ENCODE assay signal across 15 cellular contexts in the genomic region with DNA sequence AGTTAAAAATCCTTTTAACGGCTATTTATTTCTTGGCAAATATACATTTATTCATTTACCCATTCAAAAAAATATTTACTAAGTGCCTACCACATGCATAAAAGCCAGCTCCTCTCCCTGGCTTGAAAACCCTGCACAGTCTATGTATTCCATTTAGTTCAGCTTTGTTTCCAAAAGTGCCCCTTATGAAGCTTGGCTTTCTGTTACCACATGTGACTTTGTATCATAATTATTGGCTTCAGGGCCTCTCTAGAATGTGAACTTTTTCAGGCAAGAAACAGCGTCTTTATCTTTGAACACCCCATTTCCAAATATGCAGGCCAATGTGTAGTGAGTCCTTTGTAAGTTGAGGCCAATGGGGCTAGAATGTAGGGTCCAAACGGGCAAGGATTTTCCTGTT.
DNase-seq lines count a peak whose midpoint lies in the region; ATAC-seq and TF ChIP-seq lines count a peak whose summit lies in the region.
"Had no signal": no experiment of that assay in that cellular context is flagged by ENCODE, and none has a peak within 500 bp of the region (broad histone marks: within the 10 kb centered on the region; RNA-seq: fewer than 3 reads in every experiment).

No MANE protein-coding gene starts in this region.

- H3K27me3 Mint-ChIP-seq in CD4-positive, alpha-beta T cell, result no peaks in the 10 kb centered on the region

- intact Hi-C loops in CD4-positive, alpha-beta T cell (cut with DNase I, micrococcal nuclease), result no loop called here
- intact Hi-C loops in right cardiac atrium (cut with DNase I) (loop anchor here in 1 of 4 donors (2.0 kb wide), 1 partner anchor 58 kb away; no protein-coding TSS in a partner anchor), spleen (cut with DNase I; ENCODE audit: low total_unique reads) (no loop called here), posterior cingulate gyrus (cut with DNase I) (no loop called here)

- in situ Hi-C loops in SK-MEL-5 (cut with HindIII; ENCODE audit: low pct_unique_long_range_greater_than_20kb, low sequenced_read_pairs), result no loop called here

- H3K9ac ChIP-seq in MM.1S (ENCODE audit: low read length), result no peak overlapping the region

- H3K9me3 ChIP-seq in CD4-positive, alpha-beta T cell (ENCODE audit: control insufficient read depth, low read length), result no peaks in the 10 kb centered on the region
- H3K9me3 ChIP-seq in right cardiac atrium (ENCODE audit: control insufficient read depth, low read length) (no peaks in the 10 kb centered on the region), spleen (no peaks in the 10 kb centered on the region), MM.1S (replicated peaks; ENCODE audit: insufficient read depth, low read length) (no peaks in the 10 kb centered on the region)
- H3K9me3 ChIP-seq: SJCRH30 had no signal

- peaks cover 8% of the 10 kb centered on the region for H3K4me1 ChIP-seq in right cardiac atrium (ENCODE audit: control insufficient read depth, insufficient read depth, low read length)
- peaks cover 0 to 31% (median 14%) of the 10 kb centered on the region in 6 donors for H3K4me1 ChIP-seq in spleen
- no peaks in the 10 kb centered on the region for H3K4me1 ChIP-seq in MM.1S (ENCODE audit: low read length)

- no peak overlapping the region for H3K4me2 ChIP-seq in MM.1S (ENCODE audit: low read depth, low read length)

- H3K9me2 ChIP-seq in MM.1S (replicated peaks; ENCODE audit: insufficient read depth, low read length), result no peaks in the 10 kb centered on the region

- H3K9me3 Mint-ChIP-seq in CD4-positive, alpha-beta T cell, result peaks cover 3% of the 10 kb centered on the region
- H3K9me3 Mint-ChIP-seq: natural killer cell had no signal

- peak overlapping the region; percentile 82 for H3K27ac Mint-ChIP-seq in CD4-positive, alpha-beta T cell
- H3K27ac Mint-ChIP-seq: natural killer cell had no signal

- H3K36me3 ChIP-seq in spleen (no peaks in the 10 kb centered on the region), MM.1S (replicated peaks; ENCODE audit: insufficient read depth, low read length) (no peaks in the 10 kb centered on the region)
- H3K36me3 ChIP-seq: SJCRH30 had no signal

- no peaks in the 10 kb centered on the region for H3K79me2 ChIP-seq in MM.1S (ENCODE audit: low read length)

- WGBS in right cardiac atrium, result 48% methylated on average over 3 of the region's 3 CpGs
- 67 to 79% (median 72%) methylated on average over 3 of the region's 3 CpGs for WGBS in spleen, 5 donors

- peaks cover 70% of the 10 kb centered on the region for H3K4me1 Mint-ChIP-seq in CD4-positive, alpha-beta T cell (ENCODE audit: low read depth)
- H3K4me1 Mint-ChIP-seq: natural killer cell had no signal

- no peaks in the 10 kb centered on the region for H4K20me1 ChIP-seq in MM.1S (ENCODE audit: insufficient read depth, low read length)

- no peaks in the 10 kb centered on the region for H3K27me3 ChIP-seq in CD4-positive, alpha-beta T cell (ENCODE audit: control insufficient read depth, insufficient read depth, low read length)
- H3K27me3 ChIP-seq in right cardiac atrium (ENCODE audit: control insufficient read depth, insufficient read depth), result no peaks in the 10 kb centered on the region
- H3K27me3 ChIP-seq in spleen (replicated peaks in 1 of 7), result no peaks in the 10 kb centered on the region
- no peaks in the 10 kb centered on the region for H3K27me3 ChIP-seq in MM.1S (replicated peaks; ENCODE audit: insufficient read depth, low read length)
- H3K27me3 ChIP-seq: SJCRH30 had no signal

- POLR2A ChIA-PET in CD4-positive, alpha-beta T cell (lab: Charles Lee), result interaction anchor here (1.1 to 1.3 kb wide), 2 partner anchors 10 to 12 kb away, joined by 4 read pairs; no protein-coding TSS in a partner anchor

- H3K4me3 ChIP-seq in right cardiac atrium (ENCODE audit: low read length) (no peak overlapping the region), spleen (no peak overlapping the region), MM.1S (ENCODE audit: low read length) (no peak overlapping the region)
- H3K4me3 ChIP-seq: SJCRH30 had no signal

- H3F3A ChIP-seq in MM.1S (ENCODE audit: insufficient read depth, low read length), result no peaks in the 10 kb centered on the region

- no peaks in the 10 kb centered on the region for H3K36me3 Mint-ChIP-seq in CD4-positive, alpha-beta T cell (ENCODE audit: low read depth)
- H3K36me3 Mint-ChIP-seq: natural killer cell had no signal

- H3K4me3 Mint-ChIP-seq in CD4-positive, alpha-beta T cell, result no peak overlapping the region
- H3K4me3 Mint-ChIP-seq: natural killer cell had no signal

- TF ChIP-seq CTCF in CD4-positive, alpha-beta T cell (IDR thresholded peaks at IDR 0.05), result no peak
- TF ChIP-seq CTCF in spleen (IDR thresholded peaks at IDR 0.05 in 8 of 11, conservative IDR thresholded peaks at IDR 0.05 in 3 of 11) (no peak), MM.1S (IDR thresholded peaks at IDR 0.05; ENCODE audit: low read length) (no peak)

- TF ChIP-seq POLR2A in spleen (IDR thresholded peaks at IDR 0.05), result no peak

- no peak overlapping the region for H3K27ac ChIP-seq in CD4-positive, alpha-beta T cell (ENCODE audit: low read depth, low read length)
- H3K27ac ChIP-seq in right cardiac atrium (ENCODE audit: low read length), result no peak overlapping the region
- peak overlapping the region in 6 of 8 donors; percentile 58 to 82 (median 67) for H3K27ac ChIP-seq in spleen
- H3K27ac ChIP-seq in MM.1S (ENCODE audit: low read length), result no peak overlapping the region
- H3K27ac ChIP-seq: SJCRH30 had no signal

- CTCF ChIA-PET in CD4-positive, alpha-beta T cell (lab: Charles Lee), result no interaction called here

- DNase-seq in CD4-positive, alpha-beta T cell, result no peak
- DNase-seq in SK-MEL-5 (ENCODE audit: low read depth, low spot score) (peak; percentile 63), right cardiac atrium (no peak), spleen (no peak), activated gamma-delta T cell treated with Interleukin-2 at 50 U/mL for 16 hours (no peak), posterior cingulate gyrus (no peak), MM.1S (no peak)
- DNase-seq: activated CD4-positive, CD25-positive, alpha-beta regulatory T cell treated with anti-CD3 and anti-CD28 coated beads, Interleukin-2, amount 50 U/mL, for 72 hours; activated effector memory CD4-positive, alpha-beta T cell treated with Interleukin-2 at 50 U/mL for 16 hours; natural killer cell; NCI-H187 treated with DMSO at 0.1 percent for 48 hours; NCI-H526; stimulated activated naive CD4-positive, alpha-beta T cell; T-helper 9 cell had no signal

- ATAC-seq in CD4-positive, alpha-beta T cell (ENCODE audit: poor library complexity), result no peak
- ATAC-seq in right cardiac atrium, result peak; percentile 12 to 15
- ATAC-seq: natural killer cell had no signal

- H2AFZ ChIP-seq in MM.1S (ENCODE audit: low read length), result no peak overlapping the region

Comparison
In these comparisons a context has a peak if more than half of its experiments do, and no peak if none do; other contexts are left out.
1. H3K27ac ChIP-seq: peak in spleen (6 of 8); none in CD4-positive, alpha-beta T cell (single experiment), right cardiac atrium (single experiment) and MM.1S (single experiment).